ENCODE assay signal across 11 cellular contexts in the genomic region with DNA sequence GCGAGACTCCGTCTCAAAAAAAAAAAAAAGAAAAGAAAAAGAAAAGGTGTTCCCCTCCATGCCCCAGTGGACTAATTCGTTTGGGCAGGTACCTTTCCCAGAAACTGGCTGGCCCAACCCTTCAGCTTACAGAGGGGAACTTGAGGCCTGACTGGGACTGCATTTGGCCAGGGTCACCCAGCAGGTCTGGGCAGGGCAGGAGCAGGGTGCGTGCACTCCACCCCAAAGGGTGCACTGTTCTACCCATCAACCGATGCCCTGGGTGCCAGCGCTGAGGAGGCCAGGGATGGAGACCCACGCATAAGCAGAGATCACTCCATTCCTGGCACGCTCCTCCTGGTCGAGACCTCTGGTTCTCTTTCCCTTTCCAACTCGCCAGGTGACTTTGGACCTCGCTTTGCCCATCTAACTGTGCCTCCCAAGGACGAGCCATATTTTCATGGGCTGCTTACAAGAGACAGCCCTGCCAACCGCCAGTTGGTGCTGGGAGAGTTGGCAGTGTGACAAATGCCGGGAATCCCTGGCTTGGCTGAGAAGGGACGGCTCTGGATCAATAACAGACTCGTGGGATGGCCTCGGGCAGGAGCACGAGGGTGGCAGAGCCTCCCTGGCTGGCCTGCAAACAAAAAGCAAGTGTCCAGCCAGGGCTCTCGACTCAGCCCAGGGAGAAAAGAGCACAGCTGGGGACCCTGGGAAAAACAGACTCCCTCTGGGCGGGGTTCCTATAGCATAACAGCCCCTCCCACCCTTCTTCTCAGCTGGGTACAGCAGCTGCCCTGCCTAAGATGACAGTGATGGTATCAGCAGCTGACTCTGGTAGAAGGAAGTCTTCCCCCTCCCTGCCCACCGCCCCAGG. TPM values are rescaled to one million over a fixed set of nuclear protein-coding genes. Genes with fewer than 3 reads are reported as not detected.
A peak's percentile ranks its signal among the peaks of the same experiment; 100 is the strongest.
DNase-seq lines count a peak whose midpoint lies in the region; ATAC-seq and TF ChIP-seq lines count a peak whose summit lies in the region.
"Had no signal": no experiment of that assay in that cellular context is flagged by ENCODE, and none has a peak within 500 bp of the region (broad histone marks: within the 10 kb centered on the region; RNA-seq: fewer than 3 reads in every experiment).

No MANE protein-coding gene starts in this region.

- POLR2A ChIA-PET in naive thymus-derived CD4-positive, alpha-beta T cell (lab: Charles Lee) = no interaction called here

- H3K4me3 ChIP-seq in mucosa of rectum (ENCODE audit: low read length in 2 of 2) = no peak overlapping the region
- no peak overlapping the region for H3K4me3 ChIP-seq in naive thymus-derived CD4-positive, alpha-beta T cell (ENCODE audit: low read length)

- H3K27ac ChIP-seq in C4-2B = peak overlapping the region; percentile 38
- peak overlapping the region; percentile 23 to 40 for H3K27ac ChIP-seq in mucosa of rectum (ENCODE audit: low read depth in 2 of 2, low read length in 2 of 2)
- H3K27ac ChIP-seq in naive thymus-derived CD4-positive, alpha-beta T cell (ENCODE audit: low read depth, low read length) = no peak overlapping the region

- peak overlapping the region; percentile 32 to 83 (median 59) for H3K4me3 Mint-ChIP-seq in brain
- no peak overlapping the region for H3K4me3 Mint-ChIP-seq in naive thymus-derived CD4-positive, alpha-beta T cell
- H3K4me3 Mint-ChIP-seq: CD8-positive, alpha-beta memory T cell; stimulated activated naive B cell treated with anti-CD40 and anti-IgM and Interleukin-4, amounts not matched to agents 10 μg/mL and 1 μg/mL and 100 μg/mL, for 72 hours had no signal

- no peaks in the 10 kb centered on the region for H3K27me3 ChIP-seq in mucosa of rectum (ENCODE audit: control insufficient read depth in 2 of 2, insufficient read depth in 2 of 2, low read length in 2 of 2)
- no peaks in the 10 kb centered on the region for H3K27me3 ChIP-seq in naive thymus-derived CD4-positive, alpha-beta T cell (ENCODE audit: control insufficient read depth in 2 of 2, insufficient read depth in 2 of 2, low read length in 2 of 2)

- no peaks in the 10 kb centered on the region for H3K27me3 Mint-ChIP-seq in brain
- no peaks in the 10 kb centered on the region for H3K27me3 Mint-ChIP-seq in naive thymus-derived CD4-positive, alpha-beta T cell
- H3K27me3 Mint-ChIP-seq: CD8-positive, alpha-beta memory T cell; stimulated activated naive B cell treated with anti-CD40 and anti-IgM and Interleukin-4, amounts not matched to agents 10 μg/mL and 1 μg/mL and 100 μg/mL, for 72 hours had no signal

- peak overlapping the region in 1 of 2 donors; percentile 8 for H3K9ac ChIP-seq in mucosa of rectum (ENCODE audit: low read depth in 1 of 2, low read length in 2 of 2)

- no peaks in the 10 kb centered on the region for H3K36me3 ChIP-seq in mucosa of rectum (ENCODE audit: control insufficient read depth in 2 of 2, insufficient read depth in 2 of 2, low read length in 2 of 2)
- H3K36me3 ChIP-seq in naive thymus-derived CD4-positive, alpha-beta T cell (ENCODE audit: control insufficient read depth in 2 of 3, insufficient read depth in 3 of 3, low read length in 3 of 3) = no peaks in the 10 kb centered on the region

- CTCF ChIA-PET in naive thymus-derived CD4-positive, alpha-beta T cell (lab: Charles Lee) = interaction anchor here (1.4 kb wide), 1 partner anchor 17 kb away, joined by 5 read pairs; no protein-coding TSS in a partner anchor

- no peak for ATAC-seq in HG03139 (IDR thresholded peaks at IDR 0.05; ENCODE audit: unreplicated experiment)
- no peak for ATAC-seq in naive thymus-derived CD4-positive, alpha-beta T cell
- ATAC-seq in GM18868 (IDR thresholded peaks at IDR 0.05; ENCODE audit: unreplicated experiment) = no peak
- ATAC-seq: stimulated activated naive B cell treated with anti-CD40 and anti-IgM and Interleukin-4, amounts not matched to agents 10 μg/mL and 1 μg/mL and 100 μg/mL, for 72 hours had no signal

- H3K9me3 Mint-ChIP-seq in brain = peaks cover 0 to 2% (median 0%) of the 10 kb centered on the region in 5 experiments
- peaks cover 0 to 2% (median 0%) of the 10 kb centered on the region in 11 donors for H3K9me3 Mint-ChIP-seq in naive thymus-derived CD4-positive, alpha-beta T cell
- H3K9me3 Mint-ChIP-seq: CD8-positive, alpha-beta memory T cell; stimulated activated naive B cell treated with anti-CD40 and anti-IgM and Interleukin-4, amounts not matched to agents 10 μg/mL and 1 μg/mL and 100 μg/mL, for 72 hours had no signal

- intact Hi-C loops in naive thymus-derived CD4-positive, alpha-beta T cell (cut with micrococcal nuclease) = loop anchor here (5.0 to 10.0 kb wide), 2 partner anchors 396 to 443 kb away; a partner anchor contains a TSS

- TF ChIP-seq CTCF in C4-2B (conservative IDR thresholded peaks at IDR 0.05) (no peak), brain (conservative IDR thresholded peaks at IDR 0.05) (no peak)

- peak; percentile 84 for DNase-seq in NCI-H2171 (lab: John Stamatoyannopoulos, UW)
- DNase-seq in naive thymus-derived CD4-positive, alpha-beta T cell = no peak
- no peak for DNase-seq in stimulated activated CD4-positive, alpha-beta T cell treated with anti-CD3 and anti-CD28 coated beads, Interleukin-4, amount 100 ng/mL, for 24 hours
- DNase-seq: CD8-positive, alpha-beta memory T cell; effector memory CD4-positive, alpha-beta T cell; stimulated activated naive B cell treated with anti-CD40 and anti-IgM and Interleukin-4, amounts not matched to agents 10 μg/mL and 1 μg/mL and 100 μg/mL, for 72 hours had no signal

- no peaks in the 10 kb centered on the region for H3K9me3 ChIP-seq in mucosa of rectum (ENCODE audit: control insufficient read depth in 2 of 2, low read length in 2 of 2)
- H3K9me3 ChIP-seq in naive thymus-derived CD4-positive, alpha-beta T cell (ENCODE audit: control insufficient read depth in 2 of 3, low read length in 3 of 3) = no peaks in the 10 kb centered on the region

- peaks cover 12 to 13% of the 10 kb centered on the region in 2 donors for H3K4me1 ChIP-seq in mucosa of rectum (ENCODE audit: control insufficient read depth in 2 of 2, insufficient read depth in 2 of 2, low read length in 2 of 2)
- H3K4me1 ChIP-seq in naive thymus-derived CD4-positive, alpha-beta T cell (ENCODE audit: control insufficient read depth in 2 of 2, insufficient read depth in 2 of 2, low read length in 2 of 2) = peaks cover 4 to 5% of the 10 kb centered on the region in 2 donors

- no peaks in the 10 kb centered on the region for H3K36me3 Mint-ChIP-seq in brain
- no peaks in the 10 kb centered on the region for H3K36me3 Mint-ChIP-seq in naive thymus-derived CD4-positive, alpha-beta T cell
- H3K36me3 Mint-ChIP-seq: CD8-positive, alpha-beta memory T cell; stimulated activated naive B cell treated with anti-CD40 and anti-IgM and Interleukin-4, amounts not matched to agents 10 μg/mL and 1 μg/mL and 100 μg/mL, for 72 hours had no signal

- H3K27ac Mint-ChIP-seq in brain = peak overlapping the region; percentile 79 to 98 (median 95)
- no peak overlapping the region for H3K27ac Mint-ChIP-seq in naive thymus-derived CD4-positive, alpha-beta T cell
- H3K27ac Mint-ChIP-seq: CD8-positive, alpha-beta memory T cell; stimulated activated naive B cell treated with anti-CD40 and anti-IgM and Interleukin-4, amounts not matched to agents 10 μg/mL and 1 μg/mL and 100 μg/mL, for 72 hours had no signal

- H3K4me1 Mint-ChIP-seq in brain = peaks cover 37% of the 10 kb centered on the region
- H3K4me1 Mint-ChIP-seq in naive thymus-derived CD4-positive, alpha-beta T cell = peaks cover 5 to 10% (median 6%) of the 10 kb centered on the region in 7 donors

RNA-seq across cellular contexts. Expression of a gene that starts 7.9 kb away (rescaled TPM):
- polyA plus RNA-seq in brain (ENCODE audit: insufficient read depth, low read depth, low replicate concordance) = 404 TPM
- 10 to 100 TPM; 26.3 to 47.2 (median 40.5) TPM for total RNA-seq in naive thymus-derived CD4-positive, alpha-beta T cell
- 10 to 100 TPM; 68.6 to 93.5 TPM for polyA plus RNA-seq in naive thymus-derived CD4-positive, alpha-beta T cell

RNA-seq across cellular contexts. Expression of a gene that starts 48.5 kb away (rescaled TPM):
- 215 TPM for polyA plus RNA-seq in brain (ENCODE audit: insufficient read depth, low read depth, low replicate concordance)
- 10 to 100 TPM; 27.7 to 98.3 (median 39.6) TPM for total RNA-seq in naive thymus-derived CD4-positive, alpha-beta T cell
- 1 to 10 TPM; 1.4 to 1.6 TPM for polyA plus RNA-seq in naive thymus-derived CD4-positive, alpha-beta T cell

Comparison
In these comparisons a context has a peak if more than half of its experiments do, and no peak if none do; other contexts are left out.
1. H3K27ac Mint-ChIP-seq: peak in brain (5 of 5); none in naive thymus-derived CD4-positive, alpha-beta T cell (0 of 9).
2. H3K4me3 Mint-ChIP-seq: peak in brain (5 of 5); none in naive thymus-derived CD4-positive, alpha-beta T cell (0 of 10).
3. RNA of a gene that starts 48.5 kb away (polyA plus RNA-seq): 215 TPM in brain (single experiment); 1.4 to 1.6 TPM in naive thymus-derived CD4-positive, alpha-beta T cell; every median in the first group is over 10 times any median in the second.